In genomic region chr14:35341454-35342159, GRCh38 we compare ENCODE assay signal across 8 cellular contexts. TPM values are rescaled to one million over a fixed set of nuclear protein-coding genes. Genes with fewer than 3 reads are reported as not detected.
DNase-seq lines count a peak whose midpoint lies in the region; ATAC-seq and TF ChIP-seq lines count a peak whose summit lies in the region.

No MANE protein-coding gene starts in this region.

- H3K27me3 ChIP-seq in breast epithelium (no peaks in the 10 kb centered on the region), gastrocnemius medialis (no peaks in the 10 kb centered on the region)

- no peaks in the 10 kb centered on the region for H3K9me3 ChIP-seq in breast epithelium
- no peaks in the 10 kb centered on the region for H3K9me3 ChIP-seq in gastrocnemius medialis

- no peak for TF ChIP-seq POLR2A in breast epithelium (IDR thresholded peaks at IDR 0.05)
- TF ChIP-seq POLR2A in gastrocnemius medialis (IDR thresholded peaks at IDR 0.05): peak; percentile 61 to 71

- H3K27ac ChIP-seq in breast epithelium (peak overlapping the region; percentile 96 to 97), gastrocnemius medialis (peak overlapping the region; percentile 94 to 99 (median 96))

- H3K4me1 ChIP-seq in breast epithelium: peaks cover 17 to 19% of the 10 kb centered on the region in 2 donors
- peaks cover 29 to 34% of the 10 kb centered on the region in 2 donors for H3K4me1 ChIP-seq in gastrocnemius medialis

- H3K4me3 ChIP-seq in breast epithelium: peak overlapping the region; percentile 21 to 54 (median 43)
- H3K4me3 ChIP-seq in gastrocnemius medialis: peak overlapping the region; percentile 47 to 57 (median 50)

- no peak for TF ChIP-seq CTCF in breast epithelium (IDR thresholded peaks at IDR 0.05)
- TF ChIP-seq CTCF in gastrocnemius medialis (IDR thresholded peaks at IDR 0.05 in 4 of 5, conservative IDR thresholded peaks at IDR 0.05 in 1 of 5): no peak

- in situ Hi-C loops in gastrocnemius medialis (cut with MboI; ENCODE audit: low sequenced_read_pairs in 4 of 4): no loop called here

- H3K36me3 ChIP-seq in breast epithelium (no peaks in the 10 kb centered on the region), gastrocnemius medialis (no peaks in the 10 kb centered on the region)

- peak; percentile 61 for DNase-seq in COLO829 (ENCODE audit: low spot score)
- peak; percentile 79 for DNase-seq in HS-27A (ENCODE audit: low read depth)
- DNase-seq in NOMO-1 treated with dmso at 0.1 percent for 144 hours (lab: John Stamatoyannopoulos, UW; ENCODE audit: unreplicated experiment): peak; percentile 73
- peak; percentile 95 to 97 for DNase-seq in breast epithelium (ENCODE audit: low spot score in 2 of 2)
- DNase-seq in iPS-NIHi7 (ENCODE audit: extremely low spot score): peak; percentile 58
- DNase-seq in gastrocnemius medialis: peak; percentile 93 to 98

- ATAC-seq in gastrocnemius medialis (peak; percentile 78 to 81), GM18907 (IDR thresholded peaks at IDR 0.05; ENCODE audit: unreplicated experiment) (no peak), HG03139 (IDR thresholded peaks at IDR 0.05; ENCODE audit: unreplicated experiment) (no peak)

- intact Hi-C loops in breast epithelium (cut with DNase I; ENCODE audit: low total_unique reads): no loop called here
- intact Hi-C loops in gastrocnemius medialis (cut with DNase I; ENCODE audit: low total_unique reads): loop anchor here (1.0 to 2.0 kb wide), 3 partner anchors 43 to 63 kb away; partner anchors contain the start of genes NFKBIA and PSMA6

RNA-seq across cellular contexts. Expression of gene PSMA6, which starts 49.4 kb away (rescaled TPM):
- total RNA-seq in breast epithelium (100 to 1,000 TPM; 150 to 170 (median 156) TPM), gastrocnemius medialis (100 to 1,000 TPM; 323 to 502 (median 464) TPM)

Comparison
In these comparisons a context has a peak if more than half of its experiments do, and no peak if none do; other contexts are left out.
1. ATAC-seq: peak in gastrocnemius medialis (2 of 2); none in GM18907 (single experiment) and HG03139 (single experiment).
2. Peak in every context shown above with its lines, with median percentiles within 50 percentile points of each other: DNase-seq.